Comparison of ENCODE assay signal across 8 cellular contexts in genomic region chr1:224430511-224431113, GRCh38. TPM values are rescaled to one million over a fixed set of nuclear protein-coding genes. Genes with fewer than 3 reads are reported as not detected.
A peak's percentile ranks its signal among the peaks of the same experiment; 100 is the strongest.
DNase-seq lines count a peak whose midpoint lies in the region; ATAC-seq and TF ChIP-seq lines count a peak whose summit lies in the region.

No MANE protein-coding gene starts in this region.

- DNase-seq in DMS53 treated with DMSO at 0.1 percent for 48 hours (lab: John Stamatoyannopoulos, UW; ENCODE audit: unreplicated experiment) (peak; percentile 22), NOMO-1 treated with dmso at 0.1 percent for 144 hours (lab: John Stamatoyannopoulos, UW; ENCODE audit: unreplicated experiment) (peak; percentile 26), medulla oblongata (ENCODE audit: extremely low spot score) (peak; percentile 81), caudate nucleus (lab: John Stamatoyannopoulos, UW) (no peak), NCI-H2196 (lab: John Stamatoyannopoulos, UW; ENCODE audit: unreplicated experiment) (no peak), amygdala (lab: John Stamatoyannopoulos, UW) (no peak)

- peak; percentile 38 for ATAC-seq in GM21423 (IDR thresholded peaks at IDR 0.05; ENCODE audit: unreplicated experiment)

- no peak overlapping the region for H3K27ac ChIP-seq in caudate nucleus (ENCODE audit: low read depth, low read length)

- no peaks in the 10 kb centered on the region for H3K9me3 Mint-ChIP-seq in brain

- H3K4me1 Mint-ChIP-seq in brain: peaks cover 60% of the 10 kb centered on the region

- H3K27me3 Mint-ChIP-seq in brain: peaks cover 8% of the 10 kb centered on the region

- peaks cover 44% of the 10 kb centered on the region for H3K36me3 Mint-ChIP-seq in brain

- no peak for TF ChIP-seq CTCF in brain (conservative IDR thresholded peaks at IDR 0.05)

- H3K27ac Mint-ChIP-seq in brain: peak overlapping the region; percentile 15 to 80 (median 16)

- peak overlapping the region; percentile 60 to 83 (median 75) for H3K4me3 Mint-ChIP-seq in brain

RNA-seq across cellular contexts. Expression of gene WDR26, which starts 4.0 kb away (rescaled TPM):
- 34.3 TPM for polyA plus RNA-seq in brain (ENCODE audit: insufficient read depth, low read depth, low replicate concordance)

Comparison
In these comparisons a context has a peak if more than half of its experiments do, and no peak if none do; other contexts are left out.
1. DNase-seq: peak in DMS53 treated with DMSO at 0.1 percent for 48 hours (single experiment), NOMO-1 treated with dmso at 0.1 percent for 144 hours (single experiment) and medulla oblongata (single experiment); none in caudate nucleus (0 of 61), NCI-H2196 (single experiment) and amygdala (0 of 56).